24 cellular contexts compared by ENCODE assay signal in the genomic region with DNA sequence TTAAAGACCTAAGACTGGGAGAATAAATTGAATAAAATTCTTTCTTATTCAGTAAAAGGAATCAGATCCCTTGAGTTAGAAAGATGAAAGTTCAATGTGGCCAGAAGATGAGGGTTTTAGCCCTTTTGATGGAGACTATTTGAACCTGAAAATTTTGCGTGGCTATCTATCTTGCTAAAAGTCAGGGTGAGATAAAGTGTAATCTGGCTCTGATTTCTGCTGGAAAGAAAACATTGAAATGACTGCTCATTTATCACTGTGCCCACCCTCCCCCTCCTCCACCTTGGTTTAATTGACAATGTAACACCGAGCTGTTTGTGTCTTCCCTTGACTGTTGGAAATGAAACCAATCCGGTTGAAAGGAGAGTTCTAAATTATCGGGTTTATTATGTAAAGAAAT. TPM values are rescaled to one million over a fixed set of nuclear protein-coding genes. Genes with fewer than 3 reads are reported as not detected.
DNase-seq lines count a peak whose midpoint lies in the region; ATAC-seq and TF ChIP-seq lines count a peak whose summit lies in the region.
"Had no signal": no experiment of that assay in that cellular context is flagged by ENCODE, and none has a peak within 500 bp of the region (broad histone marks: within the 10 kb centered on the region; RNA-seq: fewer than 3 reads in every experiment).

No MANE protein-coding gene starts in this region.

- H3K27me3 Mint-ChIP-seq in type B pancreatic cell = peaks cover 67% of the 10 kb centered on the region

- DNase-seq in NCI-H82 (lab: John Stamatoyannopoulos, UW) (peak; percentile 10), NCI-H82 treated with DMSO at 0.1 percent for 48 hours (lab: John Stamatoyannopoulos, UW; ENCODE audit: unreplicated experiment) (no peak), OCI-LY7 (ENCODE audit: low spot score) (no peak), type B pancreatic cell (ENCODE audit: extremely low spot score, unreplicated experiment) (no peak), NCI-H2171 treated with DMSO at 0.1 percent for 48 hours (lab: John Stamatoyannopoulos, UW) (no peak)
- DNase-seq: 8988T; Caco-2; CD4-positive, alpha-beta memory T cell; DMS 273 treated with DMSO at 0.1 percent for 48 hours; DND-41; HFFc6; KBM-7; NCI-H1436 treated with DMSO at 0.1 percent for 48 hours; NCI-H1930; NCI-H2227 treated with DMSO at 0.1 percent for 48 hours; NCI-H510A; NCI-H774; T-cell had no signal

- ATAC-seq in HG03045 (IDR thresholded peaks at IDR 0.05; ENCODE audit: unreplicated experiment) (no peak), GM21723 (IDR thresholded peaks at IDR 0.05; ENCODE audit: unreplicated experiment) (no peak)
- ATAC-seq: Panc1, T-cell had no signal

- H3K36me3 Mint-ChIP-seq in type B pancreatic cell = no peaks in the 10 kb centered on the region
- H3K36me3 Mint-ChIP-seq: CD4-positive, alpha-beta memory T cell; T-cell had no signal

- no peak overlapping the region for H3K27ac Mint-ChIP-seq in type B pancreatic cell
- H3K27ac Mint-ChIP-seq: CD4-positive, alpha-beta memory T cell; HFFc6; T-cell had no signal

- no peak for TF ChIP-seq CTCF in OCI-LY7 (conservative IDR thresholded peaks at IDR 0.05; ENCODE audit: low read length)
- TF ChIP-seq CTCF in type B pancreatic cell (conservative IDR thresholded peaks at IDR 0.05) = no peak

- H3K9me2 ChIP-seq in OCI-LY7 (ENCODE audit: insufficient read depth, low read length) = no peaks in the 10 kb centered on the region

- peak overlapping the region; percentile 44 for H3K4me3 Mint-ChIP-seq in type B pancreatic cell
- H3K4me3 Mint-ChIP-seq: HFFc6, T-cell had no signal

- H3K9me3 ChIP-seq in OCI-LY7 (ENCODE audit: low read length) (no peaks in the 10 kb centered on the region), iPS-20b (ENCODE audit: insufficient read depth, low read depth, low read length) (no peaks in the 10 kb centered on the region)
- H3K9me3 ChIP-seq: Caco-2 had no signal

- H4K20me1 ChIP-seq in OCI-LY7 (ENCODE audit: insufficient read depth, low read length) = no peaks in the 10 kb centered on the region
- H4K20me1 ChIP-seq: BLaER1 treated with 17β-estradiol and CSF1 and Interleukin-3, amounts not matched to agents 10 nM and 100 nM had no signal

- H2AFZ ChIP-seq in OCI-LY7 (ENCODE audit: low read length) = peak overlapping the region; percentile 21; the same call in 1 of the 2 replicates

- H3K4me1 ChIP-seq in OCI-LY7 (ENCODE audit: insufficient read depth, low read length, poor library complexity, severe bottlenecking) = no peaks in the 10 kb centered on the region
- peaks cover 10% of the 10 kb centered on the region; the same call in 1 of the 2 replicates for H3K4me1 ChIP-seq in iPS-20b (ENCODE audit: insufficient read depth, low read length)
- H3K4me1 ChIP-seq: BLaER1 treated with 17β-estradiol and CSF1 and Interleukin-3, amounts not matched to agents 10 nM and 100 nM; Caco-2 had no signal

- H3K9ac ChIP-seq in iPS-20b (ENCODE audit: low read depth, low read length) = no peak overlapping the region
- H3K9ac ChIP-seq: BLaER1 treated with 17β-estradiol and CSF1 and Interleukin-3, amounts not matched to agents 10 nM and 100 nM had no signal

- H3K4me2 ChIP-seq in OCI-LY7 (ENCODE audit: low read length) = no peak overlapping the region
- H3K4me2 ChIP-seq: BLaER1 treated with 17β-estradiol and CSF1 and Interleukin-3, amounts not matched to agents 10 nM and 100 nM had no signal

- H3K27ac ChIP-seq in OCI-LY7 (ENCODE audit: low read depth, low read length, poor library complexity, severe bottlenecking) (no peak overlapping the region), iPS-20b (ENCODE audit: low read length) (no peak overlapping the region)
- H3K27ac ChIP-seq: BLaER1 treated with 17β-estradiol and CSF1 and Interleukin-3, amounts not matched to agents 10 nM and 100 nM; HL-60 had no signal

- POLR2A ChIA-PET in OCI-LY7 (lab: Charles Lee) = no interaction called here

- H3K79me2 ChIP-seq in OCI-LY7 (ENCODE audit: insufficient read depth, low read depth, low read length) = no peaks in the 10 kb centered on the region

- no TSS peak for BruUV-seq in OCI-LY7 (replicated peaks; lab: Mats Ljungman, UMichigan)

- peaks cover 57% of the 10 kb centered on the region for H3K27me3 ChIP-seq in iPS-20b (ENCODE audit: insufficient read depth, low read length)

- intact Hi-C loops in OCI-LY7 (cut with micrococcal nuclease; ENCODE audit: unreplicated experiment) = no loop called here

- H3K9me3 Mint-ChIP-seq in type B pancreatic cell = no peaks in the 10 kb centered on the region
- H3K9me3 Mint-ChIP-seq: HFFc6 had no signal

- CTCF ChIA-PET in OCI-LY7 (lab: Charles Lee; ENCODE audit: unreplicated experiment) = no interaction called here

- H3K4me3 ChIP-seq in OCI-LY7 (ENCODE audit: low read depth, low read length, poor library complexity, severe bottlenecking) (no peak overlapping the region), iPS-20b (ENCODE audit: low read length) (peak overlapping the region; percentile 38; the same call in 1 of the 2 replicates)
- H3K4me3 ChIP-seq: BLaER1 treated with 17β-estradiol and CSF1 and Interleukin-3, amounts not matched to agents 10 nM and 100 nM had no signal

- H3K36me3 ChIP-seq in OCI-LY7 (ENCODE audit: insufficient read depth, low read length) (no peaks in the 10 kb centered on the region), iPS-20b (ENCODE audit: insufficient read depth, low read depth, low read length) (no peaks in the 10 kb centered on the region)

- H3K4me1 Mint-ChIP-seq in type B pancreatic cell (ENCODE audit: unreplicated experiment) = peaks cover 22% of the 10 kb centered on the region

RNA-seq across cellular contexts. Expression of a gene that starts 32.9 kb away (rescaled TPM):
- total RNA-seq in OCI-LY7 (2014; rRNA removed; shearing (Covaris generic)) = not detected in 2 replicates
- total RNA-seq in OCI-LY7 (2022) = not detected in 2 replicates
- total RNA-seq in type B pancreatic cell (ENCODE audit: low replicate concordance) = 0.36 and 1.3 TPM in 2 replicates
- total RNA-seq: Caco-2; CD4-positive, alpha-beta memory T cell; HFFc6 had no signal
